ENCODE assay signal across 21 cellular contexts in genomic region chr16:11245988-11246387, GRCh38. TPM values are rescaled to one million over a fixed set of nuclear protein-coding genes. Genes with fewer than 3 reads are reported as not detected.
DNase-seq lines count a peak whose midpoint lies in the region; ATAC-seq and TF ChIP-seq lines count a peak whose summit lies in the region.
"Had no signal": no experiment of that assay in that cellular context is flagged by ENCODE, and none has a peak within 500 bp of the region (broad histone marks: within the 10 kb centered on the region; RNA-seq: fewer than 3 reads in every experiment).

No MANE protein-coding gene starts in this region.

- POLR2A ChIA-PET in CD8-positive, alpha-beta memory T cell (lab: Charles Lee), result no interaction called here

- H3K4me1 Mint-ChIP-seq in activated T-cell treated with anti-CD3 and anti-CD28 coated beads, Interleukin-2, amount 50 U/mL, for 24 hours (ENCODE audit: low read depth), result peaks cover 51% of the 10 kb centered on the region
- peaks cover 6 to 11% (median 10%) of the 10 kb centered on the region in 3 donors for H3K4me1 Mint-ChIP-seq in CD8-positive, alpha-beta memory T cell
- H3K4me1 Mint-ChIP-seq in chondrocyte (ENCODE audit: low read depth), result peaks cover 4% of the 10 kb centered on the region

- no peak overlapping the region for H3K27ac ChIP-seq in right lobe of liver
- H3K27ac ChIP-seq in CD8-positive, alpha-beta memory T cell (ENCODE audit: low read depth, low read length), result no peak overlapping the region
- H3K27ac ChIP-seq: ascending aorta; BLaER1 treated with 17β-estradiol and CSF1 and Interleukin-3, amounts not matched to agents 10 nM and 100 nM; esophagus muscularis mucosa; GM23248; right atrium auricular region; thyroid gland had no signal

- H3K27me3 ChIP-seq in right lobe of liver, result no peaks in the 10 kb centered on the region
- no peaks in the 10 kb centered on the region for H3K27me3 ChIP-seq in CD8-positive, alpha-beta memory T cell (ENCODE audit: insufficient read depth, low read length, poor library complexity, severe bottlenecking)
- H3K27me3 ChIP-seq: ascending aorta; BLaER1 treated with 17β-estradiol and CSF1 and Interleukin-3, amounts not matched to agents 10 nM and 100 nM; esophagus muscularis mucosa; right atrium auricular region; thyroid gland had no signal

- peaks cover 15% of the 10 kb centered on the region for H3K36me3 Mint-ChIP-seq in activated T-cell treated with anti-CD3 and anti-CD28 coated beads, Interleukin-2, amount 50 U/mL, for 24 hours (ENCODE audit: low read depth)
- peaks cover 0 to 4% (median 3%) of the 10 kb centered on the region in 3 donors for H3K36me3 Mint-ChIP-seq in CD8-positive, alpha-beta memory T cell
- H3K36me3 Mint-ChIP-seq in chondrocyte (ENCODE audit: low read depth), result no peaks in the 10 kb centered on the region

- peak overlapping the region; percentile 60 for H3K27ac Mint-ChIP-seq in activated T-cell treated with anti-CD3 and anti-CD28 coated beads, Interleukin-2, amount 50 U/mL, for 24 hours
- peak overlapping the region in 1 of 8 donors; percentile 50 for H3K27ac Mint-ChIP-seq in CD8-positive, alpha-beta memory T cell
- no peak overlapping the region for H3K27ac Mint-ChIP-seq in chondrocyte (ENCODE audit: unreplicated experiment)
- H3K27ac Mint-ChIP-seq: naive B cell had no signal

- DNase-seq in activated T-cell treated with anti-CD3 and anti-CD28 coated beads, Interleukin-2, amount 50 U/mL, for 24 hours, result no peak
- no peak for DNase-seq in activated T-cell treated with anti-CD3 and anti-CD28 coated beads, Interleukin-2, amount 50 U/mL, for 1 hour
- DNase-seq in RPMI8226, result peak; percentile 80
- no peak for DNase-seq in right lobe of liver
- DNase-seq in CD8-positive, alpha-beta memory T cell, result no peak
- DNase-seq in chondrocyte (ENCODE audit: low spot score), result no peak
- DNase-seq: activated effector memory CD4-positive, alpha-beta T cell treated with Interleukin-2 at 50 U/mL for 16 hours; effector CD8-positive, alpha-beta T cell; GM23248; Kasumi-1; mesenchymal stem cell; naive B cell; NCI-H1105; NK-92 treated with Interleukin-12 subunit alpha and Interleukin-12 subunit beta, amount 100 ng/mL, for 24 hours; thyroid gland had no signal

- H3K27me3 Mint-ChIP-seq in activated T-cell treated with anti-CD3 and anti-CD28 coated beads, Interleukin-2, amount 50 U/mL, for 24 hours, result no peaks in the 10 kb centered on the region
- peaks cover 0 to 1% of the 10 kb centered on the region in 2 donors for H3K27me3 Mint-ChIP-seq in CD8-positive, alpha-beta memory T cell
- H3K27me3 Mint-ChIP-seq in chondrocyte (ENCODE audit: low read depth), result peaks cover 9% of the 10 kb centered on the region
- H3K27me3 Mint-ChIP-seq: naive B cell had no signal

- peaks cover 0 to 13% (median 4%) of the 10 kb centered on the region in 4 donors for H3K4me1 ChIP-seq in right lobe of liver
- peaks cover 3% of the 10 kb centered on the region for H3K4me1 ChIP-seq in CD8-positive, alpha-beta memory T cell (ENCODE audit: insufficient read depth, low read length)
- H3K4me1 ChIP-seq: ascending aorta, esophagus muscularis mucosa, right atrium auricular region, thyroid gland had no signal

- intact Hi-C loops in right lobe of liver (cut with DNase I), result no loop called here

- CTCF ChIA-PET in CD8-positive, alpha-beta memory T cell (lab: Charles Lee), result interaction anchor here (2.2 kb wide), 1 partner anchor 9 kb away, joined by 16 read pairs; the partner anchor contains the start of gene SOCS1

- H3K9me3 ChIP-seq in right lobe of liver, result no peaks in the 10 kb centered on the region
- no peaks in the 10 kb centered on the region for H3K9me3 ChIP-seq in CD8-positive, alpha-beta memory T cell (ENCODE audit: low read length)
- H3K9me3 ChIP-seq: ascending aorta; BLaER1 treated with 17β-estradiol and CSF1 and Interleukin-3, amounts not matched to agents 10 nM and 100 nM; esophagus muscularis mucosa; right atrium auricular region; thyroid gland had no signal

- no peaks in the 10 kb centered on the region for H3K36me3 ChIP-seq in right lobe of liver
- no peaks in the 10 kb centered on the region for H3K36me3 ChIP-seq in CD8-positive, alpha-beta memory T cell (ENCODE audit: insufficient read depth, low read length)
- H3K36me3 ChIP-seq: ascending aorta; BLaER1 treated with 17β-estradiol and CSF1 and Interleukin-3, amounts not matched to agents 10 nM and 100 nM; esophagus muscularis mucosa; right atrium auricular region; thyroid gland had no signal

- no peak overlapping the region for H3K4me3 Mint-ChIP-seq in activated T-cell treated with anti-CD3 and anti-CD28 coated beads, Interleukin-2, amount 50 U/mL, for 24 hours
- H3K4me3 Mint-ChIP-seq in CD8-positive, alpha-beta memory T cell, result no peak overlapping the region
- no peak overlapping the region for H3K4me3 Mint-ChIP-seq in chondrocyte (ENCODE audit: unreplicated experiment)
- H3K4me3 Mint-ChIP-seq: naive B cell had no signal

- TF ChIP-seq POLR2A in right lobe of liver (IDR thresholded peaks at IDR 0.05), result no peak

- ATAC-seq in right lobe of liver, result peak; percentile 65 to 82 (median 78)

- no peak for TF ChIP-seq CTCF in right lobe of liver (IDR thresholded peaks at IDR 0.05)
- TF ChIP-seq CTCF in chondrocyte (IDR thresholded peaks at IDR 0.05), result no peak

- no peaks in the 10 kb centered on the region for H3K9me3 Mint-ChIP-seq in activated T-cell treated with anti-CD3 and anti-CD28 coated beads, Interleukin-2, amount 50 U/mL, for 24 hours
- no peaks in the 10 kb centered on the region for H3K9me3 Mint-ChIP-seq in CD8-positive, alpha-beta memory T cell
- H3K9me3 Mint-ChIP-seq in chondrocyte (ENCODE audit: low read depth), result no peaks in the 10 kb centered on the region
- H3K9me3 Mint-ChIP-seq: naive B cell had no signal

- no peak overlapping the region for H3K4me3 ChIP-seq in right lobe of liver
- H3K4me3 ChIP-seq in CD8-positive, alpha-beta memory T cell (ENCODE audit: low read length), result no peak overlapping the region
- H3K4me3 ChIP-seq: ascending aorta; BLaER1 treated with 17β-estradiol and CSF1 and Interleukin-3, amounts not matched to agents 10 nM and 100 nM; esophagus muscularis mucosa; GM23248; right atrium auricular region; thyroid gland had no signal

RNA-seq across cellular contexts. Expression of gene SOCS1, which starts 10.0 kb away (rescaled TPM):
- total RNA-seq in right lobe of liver (10 to 100 TPM in 3 of 6 experiments, 1 to 10 TPM in 2, under 1 TPM in 1; 0.88 to 26.6 (median 10.9) TPM), chondrocyte (2.7 to 4.6 TPM (median 3.6 TPM) in 3 replicates)
- total RNA-seq in CD8-positive, alpha-beta memory T cell, result 100 to 1,000 TPM; 128 to 144 TPM
- 17.1 TPM for polyA plus RNA-seq in CD8-positive, alpha-beta memory T cell

RNA-seq across cellular contexts. Expression of gene TNP2, which starts 23.1 kb away (rescaled TPM):
- total RNA-seq in right lobe of liver (not detected), chondrocyte (not detected in 3 replicates)
- not detected for total RNA-seq in CD8-positive, alpha-beta memory T cell
- not detected for polyA plus RNA-seq in CD8-positive, alpha-beta memory T cell
- total RNA-seq: ascending aorta, esophagus muscularis mucosa, GM23248, NCI-H460, osteocyte, right atrium auricular region, thyroid gland had no signal
- polyA plus RNA-seq: GM23248 had no signal

RNA-seq across cellular contexts. Expression of gene PRM3, which starts 27.4 kb away (rescaled TPM):
- total RNA-seq in right lobe of liver (not detected), chondrocyte (not detected in 3 replicates)
- not detected for total RNA-seq in CD8-positive, alpha-beta memory T cell
- not detected for polyA plus RNA-seq in CD8-positive, alpha-beta memory T cell
- total RNA-seq: ascending aorta, esophagus muscularis mucosa, GM23248, NCI-H460, osteocyte, right atrium auricular region, thyroid gland had no signal
- polyA plus RNA-seq: GM23248 had no signal

RNA-seq across cellular contexts. Expression of gene PRM2, which starts 30.3 kb away (rescaled TPM):
- total RNA-seq in right lobe of liver, result not detected
- total RNA-seq in CD8-positive, alpha-beta memory T cell, result not detected
- polyA plus RNA-seq in CD8-positive, alpha-beta memory T cell, result not detected
- total RNA-seq in chondrocyte, result not detected in 3 replicates
- total RNA-seq: ascending aorta, esophagus muscularis mucosa, GM23248, NCI-H460, osteocyte, right atrium auricular region had no signal
- polyA plus RNA-seq: GM23248 had no signal

RNA-seq across cellular contexts. Expression of gene PRM1, which starts 35.1 kb away (rescaled TPM):
- total RNA-seq in right lobe of liver (not detected), chondrocyte (not detected in 3 replicates)
- total RNA-seq in CD8-positive, alpha-beta memory T cell, result not detected
- not detected for polyA plus RNA-seq in CD8-positive, alpha-beta memory T cell
- total RNA-seq: ascending aorta, esophagus muscularis mucosa, GM23248, NCI-H460, osteocyte, right atrium auricular region had no signal
- polyA plus RNA-seq: GM23248 had no signal

Comparison
In these comparisons a context has a peak if more than half of its experiments do, and no peak if none do; other contexts are left out.
1. RNA of gene SOCS1, which starts 10.0 kb away (total RNA-seq): 128 to 144 TPM in CD8-positive, alpha-beta memory T cell; 0.88 to 26.6 TPM in right lobe of liver and 2.7 to 4.6 TPM in chondrocyte; every median in the first group is over 4 times any median in the second.